In genomic region chr1:31296486-31297272, GRCh38 we compare ENCODE assay signal across 8 cellular contexts. TPM values are rescaled to one million over a fixed set of nuclear protein-coding genes. Genes with fewer than 3 reads are reported as not detected.
DNase-seq lines count a peak whose midpoint lies in the region; ATAC-seq and TF ChIP-seq lines count a peak whose summit lies in the region.

Gene SNRNP40, minus strand, starts transcription at chr1:31296788. Its CDS starts 37 bp downstream, at chr1:31296751.
Gene ZCCHC17, plus strand, starts transcription at chr1:31297032. Its CDS starts 13,067 bp downstream, at chr1:31310099.

- H3K36me3 ChIP-seq in DOHH2 (ENCODE audit: control insufficient read depth, low read length) (peaks cover 51% of the 10 kb centered on the region), Karpas-422 (ENCODE audit: insufficient read depth, low read length) (peaks cover 22% of the 10 kb centered on the region), fibroblast of lung (ENCODE audit: control insufficient read depth, insufficient read depth, low read length) (peaks cover 4% of the 10 kb centered on the region)
- peaks cover 4 to 26% (median 11%) of the 10 kb centered on the region in 3 experiments for H3K36me3 ChIP-seq in naive thymus-derived CD4-positive, alpha-beta T cell (ENCODE audit: control insufficient read depth in 2 of 3, insufficient read depth in 3 of 3, low read length in 3 of 3)

- H3K9me3 Mint-ChIP-seq in activated T-helper 1 cell treated with anti-CD3 and anti-CD28 coated beads, Interleukin-12 subunit alpha, Interleukin-12 subunit beta, Interleukin-2, Interleukin-4 antibody, amounts not matched to agents 30 ng/mL and 10 ng/mL and 1 ng/mL, durations not matched to agents 14 hours and 24 hours and 36 hours, result no peaks in the 10 kb centered on the region
- no peaks in the 10 kb centered on the region for H3K9me3 Mint-ChIP-seq in naive thymus-derived CD4-positive, alpha-beta T cell

- TF ChIP-seq CTCF in DOHH2 (IDR thresholded peaks at IDR 0.05; ENCODE audit: low read depth, low read length, poor library complexity, severe bottlenecking) (no peak), fibroblast of lung (conservative IDR thresholded peaks at IDR 0.05 in 1 of 2, IDR thresholded peaks at IDR 0.05 in 1 of 2; ENCODE audit: low read depth in 1 of 2, low read length in 2 of 2) (peak; percentile 12 to 19)

- H3K9ac ChIP-seq in Karpas-422 (ENCODE audit: low read length) (peak within 1 kb of the TSS; percentile 88), fibroblast of lung (ENCODE audit: insufficient read depth, low read length) (peak within 1 kb of the TSS; percentile 90)

- intact Hi-C loops in activated T-helper 1 cell treated with anti-CD3 and anti-CD28 coated beads, Interleukin-12 subunit alpha, Interleukin-12 subunit beta, Interleukin-2, Interleukin-4 antibody, amounts not matched to agents 30 ng/mL and 10 ng/mL and 1 ng/mL, durations not matched to agents 14 hours and 24 hours and 36 hours (cut with micrococcal nuclease), result loop anchor here (1.0 to 10.0 kb wide), 12 partner anchors 38 to 1888 kb away; partner anchors contain the start of genes LAPTM5, PEF1, PUM1 and RBBP4
- intact Hi-C loops in naive thymus-derived CD4-positive, alpha-beta T cell (cut with micrococcal nuclease), result loop anchor here (1.0 to 2.0 kb wide), 6 partner anchors 141 to 1520 kb away; partner anchors contain the start of genes PEF1 (in 1 of the 2), PUM1 (in 1 of the 2), RBBP4 (in 1 of the 2) and S100PBP (in 1 of the 2)

- DNase-seq in Karpas-422 (peak; percentile 99), RKO (ENCODE audit: low spot score) (peak; percentile 99), fibroblast of lung (ENCODE audit: low read depth in 2 of 2) (peak; percentile 99)
- peak; percentile 94 for DNase-seq in activated T-helper 1 cell treated with anti-CD3 and anti-CD28 coated beads, Interleukin-12 subunit alpha, Interleukin-12 subunit beta, Interleukin-2, Interleukin-4 antibody, amounts not matched to agents 30 ng/mL and 10 ng/mL and 1 ng/mL, durations not matched to agents 14 hours and 24 hours and 36 hours (ENCODE audit: low spot score)
- peak; percentile 73 to 99 (median 98) for DNase-seq in naive thymus-derived CD4-positive, alpha-beta T cell
- peak; percentile 92 to 98 (median 96) for DNase-seq in stimulated activated naive CD4-positive, alpha-beta T cell (lab: John Stamatoyannopoulos, UW)

- H3K4me3 ChIP-seq in DOHH2 (ENCODE audit: low read length), result peak within 1 kb of the TSS; percentile 98
- H3K4me3 ChIP-seq in Karpas-422 (ENCODE audit: low read length), result peak within 1 kb of the TSS; percentile 89
- H3K4me3 ChIP-seq in fibroblast of lung (replicated peaks in 1 of 4; ENCODE audit: control extremely low read depth in 1 of 4, insufficient read depth in 1 of 4, low read depth in 3 of 4, low read length in 4 of 4), result peak within 1 kb of the TSS; percentile 54 to 100 (median 92)
- H3K4me3 ChIP-seq in naive thymus-derived CD4-positive, alpha-beta T cell (ENCODE audit: low read length), result peak within 1 kb of the TSS; percentile 89

- H3K9me2 ChIP-seq in DOHH2 (replicated peaks; ENCODE audit: control insufficient read depth, low read length) (no peaks in the 10 kb centered on the region), Karpas-422 (replicated peaks; ENCODE audit: insufficient read depth, low read length) (no peaks in the 10 kb centered on the region)

- no peaks in the 10 kb centered on the region for H3K27me3 ChIP-seq in DOHH2 (ENCODE audit: control insufficient read depth, low read length)
- H3K27me3 ChIP-seq in Karpas-422 (ENCODE audit: low read length), result no peaks in the 10 kb centered on the region
- H3K27me3 ChIP-seq in fibroblast of lung (ENCODE audit: control insufficient read depth, insufficient read depth, low read length), result no peaks in the 10 kb centered on the region
- H3K27me3 ChIP-seq in naive thymus-derived CD4-positive, alpha-beta T cell (ENCODE audit: control insufficient read depth in 2 of 2, insufficient read depth in 2 of 2, low read length in 2 of 2), result no peaks in the 10 kb centered on the region

- H3K27ac ChIP-seq in DOHH2 (ENCODE audit: low read depth, low read length) (peak within 1 kb of the TSS; percentile 57), Karpas-422 (ENCODE audit: low read length) (peak within 1 kb of the TSS; percentile 58), fibroblast of lung (ENCODE audit: insufficient read depth, low read length) (peak within 1 kb of the TSS; percentile 91)
- peak within 1 kb of the TSS; percentile 92 for H3K27ac ChIP-seq in naive thymus-derived CD4-positive, alpha-beta T cell (ENCODE audit: low read depth, low read length)

- peaks cover 29% of the 10 kb centered on the region for H3K36me3 Mint-ChIP-seq in activated T-helper 1 cell treated with anti-CD3 and anti-CD28 coated beads, Interleukin-12 subunit alpha, Interleukin-12 subunit beta, Interleukin-2, Interleukin-4 antibody, amounts not matched to agents 30 ng/mL and 10 ng/mL and 1 ng/mL, durations not matched to agents 14 hours and 24 hours and 36 hours (ENCODE audit: low read depth)
- H3K36me3 Mint-ChIP-seq in naive thymus-derived CD4-positive, alpha-beta T cell, result peaks cover 0 to 27% (median 17%) of the 10 kb centered on the region in 5 donors

- H3K79me2 ChIP-seq in DOHH2 (ENCODE audit: control insufficient read depth, low read length), result peaks cover 96% of the 10 kb centered on the region
- H3K79me2 ChIP-seq in Karpas-422 (ENCODE audit: low read length), result peaks cover 94% of the 10 kb centered on the region
- peaks cover 61% of the 10 kb centered on the region for H3K79me2 ChIP-seq in fibroblast of lung (ENCODE audit: control insufficient read depth, insufficient read depth, low read length)

- no peaks in the 10 kb centered on the region for H3K27me3 Mint-ChIP-seq in activated T-helper 1 cell treated with anti-CD3 and anti-CD28 coated beads, Interleukin-12 subunit alpha, Interleukin-12 subunit beta, Interleukin-2, Interleukin-4 antibody, amounts not matched to agents 30 ng/mL and 10 ng/mL and 1 ng/mL, durations not matched to agents 14 hours and 24 hours and 36 hours (ENCODE audit: insufficient read depth)
- H3K27me3 Mint-ChIP-seq in naive thymus-derived CD4-positive, alpha-beta T cell, result no peaks in the 10 kb centered on the region

- H3K27ac Mint-ChIP-seq in activated T-helper 1 cell treated with anti-CD3 and anti-CD28 coated beads, Interleukin-12 subunit alpha, Interleukin-12 subunit beta, Interleukin-2, Interleukin-4 antibody, amounts not matched to agents 30 ng/mL and 10 ng/mL and 1 ng/mL, durations not matched to agents 14 hours and 24 hours and 36 hours, result no peak within 1 kb of the TSS
- H3K27ac Mint-ChIP-seq in naive thymus-derived CD4-positive, alpha-beta T cell, result peak within 1 kb of the TSS in 1 of 9 donors; percentile 84

- H3K4me1 ChIP-seq in DOHH2 (ENCODE audit: control insufficient read depth, low read length), result peaks cover 50% of the 10 kb centered on the region
- peaks cover 30% of the 10 kb centered on the region for H3K4me1 ChIP-seq in Karpas-422 (ENCODE audit: low read length)
- H3K4me1 ChIP-seq in fibroblast of lung (ENCODE audit: control insufficient read depth, extremely low read depth, insufficient read depth, low read length), result peaks cover 5% of the 10 kb centered on the region
- peaks cover 18 to 24% of the 10 kb centered on the region in 2 donors for H3K4me1 ChIP-seq in naive thymus-derived CD4-positive, alpha-beta T cell (ENCODE audit: control insufficient read depth in 2 of 2, insufficient read depth in 2 of 2, low read length in 2 of 2)

- CTCF ChIA-PET in naive thymus-derived CD4-positive, alpha-beta T cell (lab: Charles Lee), result interaction anchor here (0.6 kb wide), 1 partner anchor 176 kb away, joined by 4 read pairs; no protein-coding TSS in a partner anchor

- peak; percentile 94 for ATAC-seq in GM21825 (IDR thresholded peaks at IDR 0.05; ENCODE audit: unreplicated experiment)
- ATAC-seq in naive thymus-derived CD4-positive, alpha-beta T cell, result peak; percentile 97

- H3K4me3 Mint-ChIP-seq in activated T-helper 1 cell treated with anti-CD3 and anti-CD28 coated beads, Interleukin-12 subunit alpha, Interleukin-12 subunit beta, Interleukin-2, Interleukin-4 antibody, amounts not matched to agents 30 ng/mL and 10 ng/mL and 1 ng/mL, durations not matched to agents 14 hours and 24 hours and 36 hours, result no peak within 1 kb of the TSS
- H3K4me3 Mint-ChIP-seq in naive thymus-derived CD4-positive, alpha-beta T cell, result no peak within 1 kb of the TSS

- peak within 1 kb of the TSS; percentile 91 for H3K4me2 ChIP-seq in DOHH2 (ENCODE audit: low read length)
- H3K4me2 ChIP-seq in Karpas-422 (ENCODE audit: low read depth, low read length, poor library complexity, severe bottlenecking), result peak within 1 kb of the TSS; percentile 84
- peak within 1 kb of the TSS; percentile 96 for H3K4me2 ChIP-seq in fibroblast of lung (ENCODE audit: extremely low read depth, insufficient read depth, low read length)

- no peaks in the 10 kb centered on the region for H3K9me3 ChIP-seq in DOHH2 (ENCODE audit: control insufficient read depth, insufficient read depth, low read length)
- H3K9me3 ChIP-seq in Karpas-422 (ENCODE audit: low read length), result no peaks in the 10 kb centered on the region
- H3K9me3 ChIP-seq in fibroblast of lung (ENCODE audit: control insufficient read depth, insufficient read depth, low read depth, low read length), result no peaks in the 10 kb centered on the region
- H3K9me3 ChIP-seq in naive thymus-derived CD4-positive, alpha-beta T cell (ENCODE audit: control insufficient read depth in 2 of 3, low read length in 3 of 3), result no peaks in the 10 kb centered on the region

- H2AFZ ChIP-seq in Karpas-422 (ENCODE audit: low read length) (peak within 1 kb of the TSS; percentile 52; the same call in 1 of the 2 replicates), fibroblast of lung (ENCODE audit: low read length) (peak within 1 kb of the TSS; percentile 88)

- POLR2A ChIA-PET in naive thymus-derived CD4-positive, alpha-beta T cell (lab: Charles Lee), result interaction anchor here (0.6 to 1.6 kb wide), 4 partner anchors 9 to 578 kb away, joined by 3 to 4 read pairs (median 4); partner anchors contain the start of gene PEF1

- H3K4me1 Mint-ChIP-seq in activated T-helper 1 cell treated with anti-CD3 and anti-CD28 coated beads, Interleukin-12 subunit alpha, Interleukin-12 subunit beta, Interleukin-2, Interleukin-4 antibody, amounts not matched to agents 30 ng/mL and 10 ng/mL and 1 ng/mL, durations not matched to agents 14 hours and 24 hours and 36 hours (ENCODE audit: low read depth), result peaks cover 28% of the 10 kb centered on the region
- H3K4me1 Mint-ChIP-seq in naive thymus-derived CD4-positive, alpha-beta T cell, result peaks cover 12 to 41% (median 27%) of the 10 kb centered on the region in 7 donors

- H3F3A ChIP-seq in DOHH2 (ENCODE audit: control insufficient read depth, insufficient read depth), result peaks cover 4% of the 10 kb centered on the region

- H4K20me1 ChIP-seq in DOHH2 (ENCODE audit: control insufficient read depth, insufficient read depth, low read depth, low read length) (peaks cover 4% of the 10 kb centered on the region; the same call in 1 of the 2 replicates), Karpas-422 (ENCODE audit: insufficient read depth, low read depth, low read length) (0 out of 2 replicates have a peak, but pooled peaks cover 6% of the 10 kb centered on the region), fibroblast of lung (ENCODE audit: control insufficient read depth, extremely low read depth, insufficient read depth, low read length) (no peaks in the 10 kb centered on the region)

RNA-seq across cellular contexts. Expression of gene SNRNP40, which starts in this region (rescaled TPM):
- 106 and 116 TPM in 2 replicates for total RNA-seq in Karpas-422 (2014; rRNA removed; shearing (Covaris generic); ENCODE audit: low replicate concordance)
- 118 and 119 TPM in 2 replicates for total RNA-seq in activated T-helper 1 cell treated with anti-CD3 and anti-CD28 coated beads, Interleukin-12 subunit alpha, Interleukin-12 subunit beta, Interleukin-2, Interleukin-4 antibody, amounts not matched to agents 30 ng/mL and 10 ng/mL and 1 ng/mL, durations not matched to agents 14 hours and 24 hours and 36 hours
- 96.6 and 102 TPM in 2 replicates for total RNA-seq in fibroblast of lung
- 53.5 and 73.9 TPM in 2 replicates for polyA plus RNA-seq in fibroblast of lung
- polyA plus RNA-seq in fibroblast of lung (2012), result 36.3 and 55.9 TPM in 2 replicates
- 23.0 and 55.7 TPM in 2 replicates for polyA minus RNA-seq in fibroblast of lung (ENCODE audit: low replicate concordance)
- 10 to 100 TPM; 53.5 to 88.5 (median 62.1) TPM for total RNA-seq in naive thymus-derived CD4-positive, alpha-beta T cell
- polyA plus RNA-seq in naive thymus-derived CD4-positive, alpha-beta T cell, result 100 to 1,000 TPM in 1 of 2 donors, 10 to 100 TPM in 1; 95.9 to 104 TPM

RNA-seq across cellular contexts. Expression of gene ZCCHC17, which starts in this region (rescaled TPM):
- 18.5 and 19.3 TPM in 2 replicates for total RNA-seq in Karpas-422 (2014; rRNA removed; shearing (Covaris generic); ENCODE audit: low replicate concordance)
- total RNA-seq in activated T-helper 1 cell treated with anti-CD3 and anti-CD28 coated beads, Interleukin-12 subunit alpha, Interleukin-12 subunit beta, Interleukin-2, Interleukin-4 antibody, amounts not matched to agents 30 ng/mL and 10 ng/mL and 1 ng/mL, durations not matched to agents 14 hours and 24 hours and 36 hours, result 24.1 and 24.7 TPM in 2 replicates
- 30.0 and 34.0 TPM in 2 replicates for total RNA-seq in fibroblast of lung
- 62.3 and 64.8 TPM in 2 replicates for polyA plus RNA-seq in fibroblast of lung
- polyA plus RNA-seq in fibroblast of lung (2012), result 41.5 and 49.3 TPM in 2 replicates
- 16.2 and 16.8 TPM in 2 replicates for polyA minus RNA-seq in fibroblast of lung (ENCODE audit: low replicate concordance)
- total RNA-seq in naive thymus-derived CD4-positive, alpha-beta T cell, result 10 to 100 TPM; 10.3 to 23.8 (median 20.1) TPM
- polyA plus RNA-seq in naive thymus-derived CD4-positive, alpha-beta T cell, result 10 to 100 TPM; 43.1 to 43.4 TPM

Comparison
In these comparisons a context has a peak if more than half of its experiments do, and no peak if none do; other contexts are left out.
1. Peak in every context shown above with its lines: DNase-seq, ATAC-seq, H3K4me3 ChIP-seq and H3K27ac ChIP-seq.